In the genomic region with DNA sequence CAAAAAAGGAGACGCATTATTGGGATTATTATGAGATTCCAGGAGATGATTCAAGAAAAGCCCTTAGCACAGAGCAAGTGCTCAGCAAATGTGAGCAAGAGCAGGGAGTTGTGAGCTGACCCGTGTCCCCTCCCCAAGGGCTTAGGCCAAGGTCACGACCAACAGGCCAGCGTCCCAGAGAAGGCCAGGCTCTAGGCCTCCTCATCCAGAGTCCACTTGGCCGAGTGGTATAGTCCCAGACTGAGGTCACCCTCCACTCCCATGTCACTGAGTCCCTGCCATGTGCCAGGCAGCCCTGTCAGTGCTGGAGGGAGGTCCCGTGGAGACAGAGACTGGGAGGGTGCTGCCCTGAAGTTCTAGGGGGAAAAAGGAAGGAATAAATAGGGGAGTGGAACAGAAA, we compare ENCODE assay signal across 11 cellular contexts. TPM values are rescaled to one million over a fixed set of nuclear protein-coding genes. Genes with fewer than 3 reads are reported as not detected.
DNase-seq lines count a peak whose midpoint lies in the region; ATAC-seq, FAIRE-seq and TF ChIP-seq lines count a peak whose summit lies in the region.
"Had no signal": no experiment of that assay in that cellular context is flagged by ENCODE, and none has a peak within 500 bp of the region (broad histone marks: within the 10 kb centered on the region; RNA-seq: fewer than 3 reads in every experiment).

No MANE protein-coding gene starts in this region.

- no peak overlapping the region for H3K4me2 ChIP-seq in astrocyte (ENCODE audit: low read length)

- no peaks in the 10 kb centered on the region for H4K20me1 ChIP-seq in astrocyte (ENCODE audit: insufficient read depth, low read length)

- no TSS peak for BruUV-seq in MCF 10A (replicated peaks; lab: Mats Ljungman, UMichigan)

- CTCF ChIA-PET in MCF 10A (lab: Yijun Ruan, JAX), result interaction anchor here (0.6 to 6.8 kb wide), 20 partner anchors 9 to 1413 kb away, joined by 3 to 63 read pairs (median 4); a partner anchor contains a TSS

- no peak for TF ChIP-seq EP300 in stomach (IDR thresholded peaks at IDR 0.05)

- H3K27me3 Mint-ChIP-seq in MCF 10A (ENCODE audit: insufficient read depth, unreplicated experiment), result no peaks in the 10 kb centered on the region
- peaks cover 26% of the 10 kb centered on the region for H3K27me3 Mint-ChIP-seq in astrocyte (ENCODE audit: low read depth, unreplicated experiment)
- peaks cover 5% of the 10 kb centered on the region for H3K27me3 Mint-ChIP-seq in memory B cell

- H3K27me3 ChIP-seq in breast epithelium, result no peaks in the 10 kb centered on the region
- H3K27me3 ChIP-seq in astrocyte (ENCODE audit: insufficient read depth, low read length), result peaks cover 2% of the 10 kb centered on the region
- H3K27me3 ChIP-seq in stomach, result no peaks in the 10 kb centered on the region
- H3K27me3 ChIP-seq: Peyer's patch had no signal

- TF ChIP-seq POLR2A in breast epithelium (IDR thresholded peaks at IDR 0.05) (no peak), stomach (IDR thresholded peaks at IDR 0.05) (no peak)

- H3K4me1 ChIP-seq in breast epithelium (no peaks in the 10 kb centered on the region), astrocyte (ENCODE audit: insufficient read depth, low read length) (no peaks in the 10 kb centered on the region), stomach (peaks cover 41 to 52% (median 47%) of the 10 kb centered on the region in 4 donors)

- TF ChIP-seq CTCF in MCF 10A (IDR thresholded peaks at IDR 0.05; ENCODE audit: unreplicated experiment), result no peak
- no peak for TF ChIP-seq CTCF in breast epithelium (IDR thresholded peaks at IDR 0.05)
- no peak for TF ChIP-seq CTCF in astrocyte (IDR thresholded peaks at IDR 0.05; ENCODE audit: insufficient read depth, low read depth, low read length)
- no peak for TF ChIP-seq CTCF in stomach (IDR thresholded peaks at IDR 0.05)

- 68 to 84% (median 74%) methylated on average over 6 of the region's 6 CpGs for WGBS in stomach, 5 donors

- FAIRE-seq in astrocyte (lab: Jason Lieb, UNC), result no peak

- H3K79me2 ChIP-seq in astrocyte (ENCODE audit: insufficient read depth, low read length), result no peaks in the 10 kb centered on the region

- no peak for ATAC-seq in memory B cell (ENCODE audit: low read depth)
- no peak for ATAC-seq in HG03460 (IDR thresholded peaks at IDR 0.05; ENCODE audit: unreplicated experiment)
- ATAC-seq in GM21515 (IDR thresholded peaks at IDR 0.05; ENCODE audit: unreplicated experiment), result no peak

- no peaks in the 10 kb centered on the region for H3K9me3 ChIP-seq in breast epithelium
- H3K9me3 ChIP-seq in astrocyte (ENCODE audit: insufficient read depth, low read depth, low read length), result no peaks in the 10 kb centered on the region
- no peaks in the 10 kb centered on the region for H3K9me3 ChIP-seq in stomach
- H3K9me3 ChIP-seq: Peyer's patch had no signal

- H2AFZ ChIP-seq in astrocyte (ENCODE audit: low read depth, low read length), result peak overlapping the region; percentile 34

- H3K4me1 Mint-ChIP-seq in MCF 10A (ENCODE audit: insufficient read depth, unreplicated experiment) (peaks cover 6% of the 10 kb centered on the region), astrocyte (ENCODE audit: low read depth, unreplicated experiment) (peaks cover 5% of the 10 kb centered on the region), memory B cell (peaks cover 12% of the 10 kb centered on the region)

- POLR2A ChIA-PET in MCF 10A (lab: Yijun Ruan, JAX), result no interaction called here

- H3K36me3 Mint-ChIP-seq in MCF 10A (ENCODE audit: insufficient read depth, unreplicated experiment) (peaks cover 4% of the 10 kb centered on the region), astrocyte (ENCODE audit: low read depth, unreplicated experiment) (no peaks in the 10 kb centered on the region), memory B cell (no peaks in the 10 kb centered on the region)

- intact Hi-C loops in MCF 10A (cut with micrococcal nuclease), result loop anchor here (5.0 to 10.0 kb wide), 2 partner anchors 292 to 564 kb away; a partner anchor contains a TSS
- intact Hi-C loops in breast epithelium (cut with DNase I; ENCODE audit: low total_unique reads), result no loop called here
- intact Hi-C loops in stomach (cut with DNase I; ENCODE audit: low total_unique reads), result loop anchor here (10.0 kb wide), 1 partner anchor 862 kb away; no protein-coding TSS in a partner anchor

- H3K9ac ChIP-seq in astrocyte (ENCODE audit: low read length), result no peak overlapping the region

- H3K4me3 Mint-ChIP-seq in MCF 10A (ENCODE audit: unreplicated experiment) (peak overlapping the region; percentile 82), astrocyte (ENCODE audit: unreplicated experiment) (no peak overlapping the region), memory B cell (peak overlapping the region; percentile 78)

- H3K9me3 Mint-ChIP-seq in MCF 10A (ENCODE audit: unreplicated experiment) (no peaks in the 10 kb centered on the region), astrocyte (ENCODE audit: unreplicated experiment) (peaks cover 2% of the 10 kb centered on the region), memory B cell (no peaks in the 10 kb centered on the region)

- H3K27ac ChIP-seq in breast epithelium (peak overlapping the region in 1 of 2 donors; percentile 54), astrocyte (ENCODE audit: low read depth, low read length) (no peak overlapping the region), stomach (peak overlapping the region in 4 of 5 donors; percentile 70 to 87 (median 78))

- H3K36me3 ChIP-seq in breast epithelium, result no peaks in the 10 kb centered on the region
- no peaks in the 10 kb centered on the region for H3K36me3 ChIP-seq in astrocyte (ENCODE audit: insufficient read depth, low read length)
- no peaks in the 10 kb centered on the region for H3K36me3 ChIP-seq in stomach
- H3K36me3 ChIP-seq: Peyer's patch had no signal

- H3K27ac Mint-ChIP-seq in MCF 10A (ENCODE audit: low read depth, unreplicated experiment) (no peak overlapping the region), astrocyte (ENCODE audit: unreplicated experiment) (no peak overlapping the region), memory B cell (peak overlapping the region; percentile 51)

- H3K4me3 ChIP-seq in breast epithelium (no peak overlapping the region), astrocyte (ENCODE audit: insufficient read depth, low read depth, low read length) (no peak overlapping the region), stomach (no peak overlapping the region)
- H3K4me3 ChIP-seq: lung had no signal

- DNase-seq in MCF 10A (ENCODE audit: unreplicated experiment) (no peak), breast epithelium (ENCODE audit: low spot score in 2 of 2) (no peak), astrocyte (ENCODE audit: low read depth) (no peak), memory B cell (ENCODE audit: low spot score in 2 of 2) (no peak), stomach (no peak), NCI-H2227 (lab: John Stamatoyannopoulos, UW; ENCODE audit: unreplicated experiment) (no peak)
- DNase-seq: activated gamma-delta T cell, Peyer's patch had no signal

RNA-seq across cellular contexts. Expression of a gene that starts 44.0 kb away (rescaled TPM):
- total RNA-seq in MCF 10A (2022) (47.0 and 57.2 TPM in 2 replicates), breast epithelium (10 to 100 TPM; 32.1 to 49.0 (median 39.8) TPM), astrocyte (24.6 and 24.9 TPM in 2 replicates), stomach (10 to 100 TPM; 12.8 to 46.4 (median 25.8) TPM)
- polyA plus RNA-seq in stomach, result 10 to 100 TPM; 10.1 to 22.9 (median 14.6) TPM

RNA-seq across cellular contexts. Expression of a gene that starts 51.7 kb away (rescaled TPM):
- total RNA-seq in MCF 10A (2022) (12.5 and 17.5 TPM in 2 replicates), breast epithelium (1 to 10 TPM; 5.4 to 9.8 (median 6.7) TPM), astrocyte (8.4 and 11.9 TPM in 2 replicates), stomach (10 to 100 TPM in 1 of 5 donors, 1 to 10 TPM in 3, not detected in 1; 2.6 to 16.5 (median 7.6) TPM)
- 1 to 10 TPM; 3.4 to 6.8 (median 5.4) TPM for polyA plus RNA-seq in stomach
